18 cellular contexts compared by ENCODE assay signal in genomic region chr10:123800299-123800698, GRCh38.
A peak's percentile ranks its signal among the peaks of the same experiment; 100 is the strongest.
DNase-seq lines count a peak whose midpoint lies in the region; ATAC-seq lines count a peak whose summit lies in the region.
"Had no signal": no experiment of that assay in that cellular context is flagged by ENCODE, and none has a peak within 500 bp of the region (broad histone marks: within the 10 kb centered on the region; RNA-seq: fewer than 3 reads in every experiment).

No MANE protein-coding gene starts in this region.

- DNase-seq in EL (peak; percentile 10), amniotic stem cell (lab: John Stamatoyannopoulos, UW) (peak; percentile 18), left ventricle myocardium superior (no peak), mucosa of gallbladder (ENCODE audit: low spot score) (no peak), substantia nigra (lab: John Stamatoyannopoulos, UW) (no peak)
- DNase-seq: activated CD4-positive, CD25-positive, alpha-beta regulatory T cell treated with anti-CD3 and anti-CD28 coated beads, Interleukin-2, amount 50 U/mL, for 72 hours; activated naive CD4-positive, alpha-beta T cell treated with anti-CD3 and anti-CD28 coated beads for 36 hours; AML-193; glutamatergic neuron; kidney; naive B cell; NCI-H2107; stimulated activated CD4-positive, alpha-beta T cell treated with anti-CD3 and anti-CD28 coated beads, Interleukin-4, amount 100 ng/mL, for 1 hour; upper lobe of right lung had no signal

- intact Hi-C loops in left ventricle myocardium superior (cut with micrococcal nuclease): no loop called here

- no peaks in the 10 kb centered on the region for H3K27me3 ChIP-seq in rectal smooth muscle tissue (ENCODE audit: control insufficient read depth, insufficient read depth, low read length)
- H3K27me3 ChIP-seq: breast epithelium, upper lobe of right lung had no signal

- H3K27ac ChIP-seq in rectal smooth muscle tissue (ENCODE audit: low read depth, low read length): peak overlapping the region; percentile 67
- no peak overlapping the region for H3K27ac ChIP-seq in substantia nigra (ENCODE audit: low read depth, low read length, poor library complexity, severe bottlenecking)
- H3K27ac ChIP-seq: breast epithelium, upper lobe of right lung had no signal

- no peak overlapping the region for H3K4me3 ChIP-seq in rectal smooth muscle tissue (ENCODE audit: low read length)
- H3K4me3 ChIP-seq: breast epithelium, upper lobe of right lung had no signal

- no peaks in the 10 kb centered on the region for H3K36me3 ChIP-seq in rectal smooth muscle tissue (ENCODE audit: control insufficient read depth, insufficient read depth, low read length)
- H3K36me3 ChIP-seq: breast epithelium, upper lobe of right lung had no signal

- ATAC-seq in left ventricle myocardium superior (peak; percentile 79), HG02678 (IDR thresholded peaks at IDR 0.05; ENCODE audit: unreplicated experiment) (no peak), HG03175 (IDR thresholded peaks at IDR 0.05; ENCODE audit: unreplicated experiment) (no peak)
- ATAC-seq: upper lobe of right lung had no signal

- H3K4me1 ChIP-seq in rectal smooth muscle tissue (ENCODE audit: control insufficient read depth, insufficient read depth, low read length): peaks cover 4% of the 10 kb centered on the region
- H3K4me1 ChIP-seq: breast epithelium, upper lobe of right lung had no signal

- no peak overlapping the region for H3K9ac ChIP-seq in rectal smooth muscle tissue (ENCODE audit: low read length)

Comparison
In these comparisons a context has a peak if more than half of its experiments do, and no peak if none do; other contexts are left out.
1. DNase-seq: peak in EL (single experiment) and amniotic stem cell (single experiment); none in left ventricle myocardium superior (single experiment), mucosa of gallbladder (single experiment) and substantia nigra (0 of 49).